Comparison of ENCODE assay signal across 28 cellular contexts in genomic region chr5:2913306-2913705, GRCh38.
"Had no signal": no experiment of that assay in that cellular context is flagged by ENCODE, and none has a peak within 500 bp of the region (broad histone marks: within the 10 kb centered on the region; RNA-seq: fewer than 3 reads in every experiment).

No MANE protein-coding gene starts in this region.

- H3K27me3 Mint-ChIP-seq: central memory CD8-positive, alpha-beta T cell; effector memory CD8-positive, alpha-beta T cell; stimulated activated memory B cell treated with anti-CD40 and anti-IgM and Interleukin-4, amounts not matched to agents 10 μg/mL and 1 μg/mL and 100 μg/mL, for 72 hours had no signal

- H3K9me3 Mint-ChIP-seq: neural crest cell, type B pancreatic cell had no signal

- H3K4me3 ChIP-seq: heart right ventricle, lower lobe of right lung, skin epidermis had no signal

- H3K27ac Mint-ChIP-seq: activated naive CD8-positive, alpha-beta T cell; activated T-cell treated with anti-CD3 and anti-CD28 coated beads, Interleukin-2, amount 50 U/mL, for 72 hours; effector memory CD8-positive, alpha-beta T cell; stimulated activated memory B cell treated with anti-CD40 and anti-IgM and Interleukin-4, amounts not matched to agents 10 μg/mL and 1 μg/mL and 100 μg/mL, for 72 hours; stimulated activated naive CD8-positive, alpha-beta T cell treated with anti-CD3 and anti-CD28 coated beads, Interleukin-15, amount 100 ng/mL, for 72 hours; type B pancreatic cell had no signal

- DNase-seq: activated CD4-positive, alpha-beta T cell treated with anti-CD3 and anti-CD28 coated beads for 4 hours; activated CD4-positive, alpha-beta T cell treated with anti-CD3 and anti-CD28 coated beads, Interleukin-2, amount 50 U/mL, for 4 hours; activated effector memory CD4-positive, alpha-beta T cell treated with Interleukin-2 at 50 U/mL for 16 hours; activated naive CD4-positive, alpha-beta T cell treated with Interleukin-2 at 50 U/mL for 16 hours; activated T-cell treated with anti-CD3 and anti-CD28 coated beads for 4 hours; activated T-cell treated with anti-CD3 and anti-CD28 coated beads, Interleukin-2, amount 50 U/mL, for 72 hours; anterior cingulate cortex; effector memory CD8-positive, alpha-beta T cell; foreskin keratinocyte; heart right ventricle; kidney glomerular epithelial cell; lower lobe of right lung; mesendoderm; posterior cingulate gyrus; stimulated activated CD4-positive, alpha-beta T cell treated with anti-CD3 and anti-CD28 coated beads, Interleukin-4, amount 100 ng/mL, for 4 hours; stimulated activated CD8-positive, alpha-beta memory T cell treated with anti-CD3 and anti-CD28 coated beads, Interleukin-4, amount 100 ng/mL, for 48 hours; stimulated activated naive CD8-positive, alpha-beta T cell treated with anti-CD3 and anti-CD28 coated beads, Interleukin-15, amount 100 ng/mL, for 72 hours; substantia nigra; T-helper 1 cell had no signal

- ATAC-seq: activated T-cell treated with anti-CD3 and anti-CD28 coated beads, Interleukin-2, amount 50 U/mL, for 72 hours; effector memory CD8-positive, alpha-beta T cell; foreskin keratinocyte; heart right ventricle; left lobe of liver; lower lobe of right lung; sciatic nerve; stimulated activated memory B cell treated with anti-CD40 and anti-IgM and Interleukin-4, amounts not matched to agents 10 μg/mL and 1 μg/mL and 100 μg/mL, for 72 hours; stimulated activated naive CD8-positive, alpha-beta T cell treated with anti-CD3 and anti-CD28 coated beads, Interleukin-15, amount 100 ng/mL, for 72 hours had no signal

- H3K4me1 Mint-ChIP-seq: central memory CD8-positive, alpha-beta T cell; stimulated activated memory B cell treated with anti-CD40 and anti-IgM and Interleukin-4, amounts not matched to agents 10 μg/mL and 1 μg/mL and 100 μg/mL, for 72 hours; stimulated activated naive CD8-positive, alpha-beta T cell treated with anti-CD3 and anti-CD28 coated beads, Interleukin-15, amount 100 ng/mL, for 72 hours had no signal

- H3K36me3 Mint-ChIP-seq: activated naive CD8-positive, alpha-beta T cell; stimulated activated memory B cell treated with anti-CD40 and anti-IgM and Interleukin-4, amounts not matched to agents 10 μg/mL and 1 μg/mL and 100 μg/mL, for 72 hours had no signal

- H3K27ac ChIP-seq: foreskin keratinocyte, heart right ventricle, lower lobe of right lung, skin epidermis, VCaP had no signal

- H3K4me3 Mint-ChIP-seq: activated naive CD8-positive, alpha-beta T cell; activated T-cell treated with anti-CD3 and anti-CD28 coated beads, Interleukin-2, amount 50 U/mL, for 72 hours; central memory CD8-positive, alpha-beta T cell; effector memory CD8-positive, alpha-beta T cell; neural crest cell; stimulated activated memory B cell treated with anti-CD40 and anti-IgM and Interleukin-4, amounts not matched to agents 10 μg/mL and 1 μg/mL and 100 μg/mL, for 72 hours; stimulated activated naive CD8-positive, alpha-beta T cell treated with anti-CD3 and anti-CD28 coated beads, Interleukin-15, amount 100 ng/mL, for 72 hours; type B pancreatic cell had no signal

- H3K27me3 ChIP-seq: foreskin keratinocyte had no signal

- H3K9me3 ChIP-seq: lower lobe of right lung had no signal

- H3K4me1 ChIP-seq: foreskin keratinocyte, heart right ventricle, lower lobe of right lung had no signal

- H3K36me3 ChIP-seq: heart right ventricle, lower lobe of right lung had no signal
